ENCODE assay signal across 11 cellular contexts in genomic region chr2:197211881-197212342, GRCh38.
DNase-seq lines count a peak whose midpoint lies in the region; ATAC-seq and TF ChIP-seq lines count a peak whose summit lies in the region.
"Had no signal": no experiment of that assay in that cellular context is flagged by ENCODE, and none has a peak within 500 bp of the region (broad histone marks: within the 10 kb centered on the region; RNA-seq: fewer than 3 reads in every experiment).

No MANE protein-coding gene starts in this region.

- WGBS in aorta, 2 donors = 53 to 56% methylated on average over 4 of the region's 4 CpGs

- H3K27me3 ChIP-seq in left ventricle myocardium inferior (ENCODE audit: low read depth) (no peaks in the 10 kb centered on the region), aorta (ENCODE audit: control insufficient read depth in 1 of 2, insufficient read depth in 2 of 2, low read length in 1 of 2) (no peaks in the 10 kb centered on the region)

- ATAC-seq in activated T-cell treated with anti-CD3 and anti-CD28 coated beads, Interleukin-2, amount 50 U/mL, for 4 hours = peak; percentile 44 to 57
- peak; percentile 46 for ATAC-seq in memory B cell (ENCODE audit: low read depth)
- no peak for ATAC-seq in aorta (ENCODE audit: low FRiP score)

- H3K4me1 ChIP-seq in left ventricle myocardium inferior = peaks cover 56% of the 10 kb centered on the region
- H3K4me1 ChIP-seq in aorta (ENCODE audit: control insufficient read depth in 1 of 2, insufficient read depth in 2 of 2, low read length in 2 of 2) = peaks cover 9 to 14% of the 10 kb centered on the region in 2 donors

- DNase-seq in left ventricle myocardium inferior (no peak), cardiac septum (ENCODE audit: low spot score) (no peak), memory B cell (ENCODE audit: low spot score in 2 of 2) (no peak), aorta (no peak), HuH-7 (ENCODE audit: low spot score) (no peak), mucosa of gallbladder (ENCODE audit: low spot score) (no peak), cerebellum (ENCODE audit: low spot score) (no peak)
- DNase-seq in activated T-cell treated with anti-CD3 and anti-CD28 coated beads, Interleukin-2, amount 50 U/mL, for 4 hours = peak; percentile 35
- DNase-seq: HCEC 1CT, NCI-H446, SIG-M5 had no signal

- H3K27me3 Mint-ChIP-seq in activated T-cell treated with anti-CD3 and anti-CD28 coated beads, Interleukin-2, amount 50 U/mL, for 4 hours (ENCODE audit: low read depth) = no peaks in the 10 kb centered on the region
- H3K27me3 Mint-ChIP-seq in memory B cell = no peaks in the 10 kb centered on the region

- H3K4me3 ChIP-seq in left ventricle myocardium inferior (no peak overlapping the region), aorta (ENCODE audit: low read length in 2 of 2) (no peak overlapping the region)

- H3K36me3 ChIP-seq in left ventricle myocardium inferior (no peaks in the 10 kb centered on the region), aorta (ENCODE audit: control insufficient read depth in 1 of 2, insufficient read depth in 2 of 2, low read length in 1 of 2) (no peaks in the 10 kb centered on the region)

- peaks cover 2% of the 10 kb centered on the region for H3K36me3 Mint-ChIP-seq in activated T-cell treated with anti-CD3 and anti-CD28 coated beads, Interleukin-2, amount 50 U/mL, for 4 hours (ENCODE audit: insufficient read depth)
- peaks cover 2% of the 10 kb centered on the region for H3K36me3 Mint-ChIP-seq in memory B cell

- H3K4me1 Mint-ChIP-seq in activated T-cell treated with anti-CD3 and anti-CD28 coated beads, Interleukin-2, amount 50 U/mL, for 4 hours (ENCODE audit: low read depth) = peaks cover 98% of the 10 kb centered on the region
- H3K4me1 Mint-ChIP-seq in memory B cell = peaks cover 77% of the 10 kb centered on the region

- no peaks in the 10 kb centered on the region for H3K9me3 Mint-ChIP-seq in activated T-cell treated with anti-CD3 and anti-CD28 coated beads, Interleukin-2, amount 50 U/mL, for 4 hours
- H3K9me3 Mint-ChIP-seq in memory B cell = no peaks in the 10 kb centered on the region

- no peaks in the 10 kb centered on the region for H3K9me3 ChIP-seq in left ventricle myocardium inferior (replicated peaks)
- H3K9me3 ChIP-seq in aorta (ENCODE audit: control insufficient read depth, low read length) = no peaks in the 10 kb centered on the region

- peak overlapping the region; percentile 43 for H3K4me3 Mint-ChIP-seq in activated T-cell treated with anti-CD3 and anti-CD28 coated beads, Interleukin-2, amount 50 U/mL, for 4 hours
- peak overlapping the region; percentile 76 for H3K4me3 Mint-ChIP-seq in memory B cell

- H3K27ac ChIP-seq in left ventricle myocardium inferior (replicated peaks) (peak overlapping the region; percentile 51), aorta (ENCODE audit: low read depth in 1 of 2, low read length in 2 of 2) (peak overlapping the region; percentile 14 to 40)

- no peak for TF ChIP-seq CTCF in left ventricle myocardium inferior (IDR thresholded peaks at IDR 0.05; ENCODE audit: borderline replicate concordance)

- intact Hi-C loops in left ventricle myocardium inferior (cut with micrococcal nuclease) (no loop called here), cardiac septum (cut with DNase I) (no loop called here), aorta (cut with DNase I) (no loop called here)

- H3K27ac Mint-ChIP-seq in memory B cell = peak overlapping the region; percentile 98
